Comparison of ENCODE assay signal across 13 cellular contexts in genomic region chr5:84290161-84290560, GRCh38.
DNase-seq lines count a peak whose midpoint lies in the region; ATAC-seq, FAIRE-seq and TF ChIP-seq lines count a peak whose summit lies in the region.
"Had no signal": no experiment of that assay in that cellular context is flagged by ENCODE, and none has a peak within 500 bp of the region (broad histone marks: within the 10 kb centered on the region; RNA-seq: fewer than 3 reads in every experiment).

No MANE protein-coding gene starts in this region.

- no peak for FAIRE-seq in urothelium cell line (lab: Jason Lieb, UNC)

- DNase-seq in left cardiac atrium (no peak), left ventricle myocardium inferior (no peak), astrocyte of the spinal cord (ENCODE audit: low read depth, low spot score) (peak; percentile 59), left lung (no peak), urothelium cell line (ENCODE audit: low spot score) (peak; percentile 57), NCI-H526 treated with DMSO at 0.1 percent for 48 hours (lab: John Stamatoyannopoulos, UW) (no peak), OCI-LY7 (ENCODE audit: low spot score) (no peak)
- DNase-seq: activated CD4-positive, alpha-beta T cell treated with anti-CD3 and anti-CD28 coated beads for 36 hours; erythroblast; naive thymus-derived CD4-positive, alpha-beta T cell; NCI-H1436 treated with DMSO at 0.1 percent for 48 hours; SW 1271 had no signal

- H3K36me3 ChIP-seq in left ventricle myocardium inferior (no peaks in the 10 kb centered on the region), left lung (no peaks in the 10 kb centered on the region), OCI-LY7 (ENCODE audit: insufficient read depth, low read length) (no peaks in the 10 kb centered on the region)

- no peak overlapping the region for H3K4me3 ChIP-seq in left ventricle myocardium inferior
- no peak overlapping the region for H3K4me3 ChIP-seq in astrocyte of the spinal cord (ENCODE audit: low read depth, low read length)
- H3K4me3 ChIP-seq in left lung, result no peak overlapping the region
- H3K4me3 ChIP-seq in OCI-LY7 (ENCODE audit: low read depth, low read length, poor library complexity, severe bottlenecking), result no peak overlapping the region

- H3K9me2 ChIP-seq in OCI-LY7 (ENCODE audit: insufficient read depth, low read length), result no peaks in the 10 kb centered on the region

- no peaks in the 10 kb centered on the region for H3K79me2 ChIP-seq in OCI-LY7 (ENCODE audit: insufficient read depth, low read depth, low read length)

- no peaks in the 10 kb centered on the region for H3K9me3 ChIP-seq in left ventricle myocardium inferior (replicated peaks)
- no peaks in the 10 kb centered on the region for H3K9me3 ChIP-seq in left lung
- no peaks in the 10 kb centered on the region for H3K9me3 ChIP-seq in OCI-LY7 (ENCODE audit: low read length)

- in situ Hi-C loops in astrocyte of the spinal cord (cut with HindIII; ENCODE audit: low sequenced_read_pairs), result no loop called here

- POLR2A ChIA-PET in OCI-LY7 (lab: Charles Lee), result interaction anchor here (1.4 kb wide), 1 partner anchor 12 kb away, joined by 5 read pairs; no protein-coding TSS in a partner anchor

- no peaks in the 10 kb centered on the region for H4K20me1 ChIP-seq in OCI-LY7 (ENCODE audit: insufficient read depth, low read length)

- H3K4me1 ChIP-seq in left ventricle myocardium inferior (peaks cover 14% of the 10 kb centered on the region), left lung (no peaks in the 10 kb centered on the region), OCI-LY7 (ENCODE audit: insufficient read depth, low read length, poor library complexity, severe bottlenecking) (no peaks in the 10 kb centered on the region)

- H3K27ac ChIP-seq in left ventricle myocardium inferior (replicated peaks) (no peak overlapping the region), left lung (no peak overlapping the region), OCI-LY7 (ENCODE audit: low read depth, low read length, poor library complexity, severe bottlenecking) (no peak overlapping the region)

- no TSS peak for BruUV-seq in OCI-LY7 (replicated peaks; lab: Mats Ljungman, UMichigan)

- intact Hi-C loops in left cardiac atrium (cut with DNase I) (no loop called here), left ventricle myocardium inferior (cut with micrococcal nuclease) (no loop called here), left lung (cut with DNase I) (no loop called here), OCI-LY7 (cut with micrococcal nuclease; ENCODE audit: unreplicated experiment) (no loop called here)

- CTCF ChIA-PET in OCI-LY7 (lab: Charles Lee; ENCODE audit: unreplicated experiment), result no interaction called here

- ATAC-seq in left cardiac atrium (peak; percentile 30 to 70), left lung (peak; percentile 93), GM21447 (IDR thresholded peaks at IDR 0.05; ENCODE audit: unreplicated experiment) (no peak)
- ATAC-seq: activated CD4-positive, alpha-beta T cell treated with anti-CD3 and anti-CD28 coated beads for 36 hours; naive thymus-derived CD4-positive, alpha-beta T cell had no signal

- H3K27me3 ChIP-seq in left ventricle myocardium inferior (ENCODE audit: low read depth), result no peaks in the 10 kb centered on the region
- no peaks in the 10 kb centered on the region for H3K27me3 ChIP-seq in left lung

- H2AFZ ChIP-seq in OCI-LY7 (ENCODE audit: low read length), result no peak overlapping the region

- TF ChIP-seq CTCF in left ventricle myocardium inferior (IDR thresholded peaks at IDR 0.05; ENCODE audit: borderline replicate concordance) (no peak), astrocyte of the spinal cord (IDR thresholded peaks at IDR 0.05; ENCODE audit: low read depth, low read length) (no peak), left lung (IDR thresholded peaks at IDR 0.05) (no peak), OCI-LY7 (conservative IDR thresholded peaks at IDR 0.05; ENCODE audit: low read length) (no peak)

- no peak overlapping the region for H3K4me2 ChIP-seq in OCI-LY7 (ENCODE audit: low read length)

Comparison
In these comparisons a context has a peak if more than half of its experiments do, and no peak if none do; other contexts are left out.
1. DNase-seq: peak in astrocyte of the spinal cord (single experiment) and urothelium cell line (single experiment); none in left cardiac atrium (single experiment), left ventricle myocardium inferior (single experiment), left lung (0 of 2), NCI-H526 treated with DMSO at 0.1 percent for 48 hours (single experiment) and OCI-LY7 (single experiment).